In genomic region chr10:124712704-124713407, GRCh38 we compare ENCODE assay signal across 16 cellular contexts. TPM values are rescaled to one million over a fixed set of nuclear protein-coding genes. Genes with fewer than 3 reads are reported as not detected.
DNase-seq lines count a peak whose midpoint lies in the region; ATAC-seq and TF ChIP-seq lines count a peak whose summit lies in the region.
"Had no signal": no experiment of that assay in that cellular context is flagged by ENCODE, and none has a peak within 500 bp of the region (broad histone marks: within the 10 kb centered on the region; RNA-seq: fewer than 3 reads in every experiment).

No MANE protein-coding gene starts in this region.

- H3K9me3 Mint-ChIP-seq in activated CD4-positive, alpha-beta T cell treated with anti-CD3 and anti-CD28 coated beads, Interleukin-2, amount 10 ng/mL, durations not matched to agents 24 days and 14 days, result no peaks in the 10 kb centered on the region
- H3K9me3 Mint-ChIP-seq in activated T-helper 17 cell treated with anti-CD3 and anti-CD28 coated beads, Interleukin-2, amount 50 U/mL, for 72 hours, result no peaks in the 10 kb centered on the region

- H3K4me3 ChIP-seq in lung (no peak overlapping the region), Karpas-422 (ENCODE audit: low read length) (no peak overlapping the region)
- H3K4me3 ChIP-seq: body of pancreas, hepatocyte had no signal

- H3K9me2 ChIP-seq in Karpas-422 (replicated peaks; ENCODE audit: insufficient read depth, low read length), result no peaks in the 10 kb centered on the region

- H3K27me3 ChIP-seq in lung (ENCODE audit: control insufficient read depth, insufficient read depth) (no peaks in the 10 kb centered on the region), Karpas-422 (ENCODE audit: low read length) (no peaks in the 10 kb centered on the region)
- H3K27me3 ChIP-seq: body of pancreas, hepatocyte had no signal

- H3K9me3 ChIP-seq in lung (ENCODE audit: control insufficient read depth in 2 of 2, insufficient read depth in 1 of 2, low read length in 1 of 2) (no peaks in the 10 kb centered on the region), Karpas-422 (ENCODE audit: low read length) (no peaks in the 10 kb centered on the region)
- H3K9me3 ChIP-seq: body of pancreas had no signal

- H3K27ac ChIP-seq in lung (ENCODE audit: low read depth in 1 of 2, low read length in 1 of 2) (peak overlapping the region; percentile 13 to 36), temporal lobe (ENCODE audit: low read depth, low read length) (peak overlapping the region; percentile 72), Karpas-422 (ENCODE audit: low read length) (no peak overlapping the region)
- H3K27ac ChIP-seq: body of pancreas, hepatocyte had no signal

- intact Hi-C loops in activated CD4-positive, alpha-beta T cell treated with anti-CD3 and anti-CD28 coated beads, Interleukin-2, amount 10 ng/mL, durations not matched to agents 24 days and 14 days (cut with micrococcal nuclease), result no loop called here
- intact Hi-C loops in left ventricle myocardium superior (cut with micrococcal nuclease), result no loop called here

- no peak overlapping the region for H3K4me3 Mint-ChIP-seq in activated CD4-positive, alpha-beta T cell treated with anti-CD3 and anti-CD28 coated beads, Interleukin-2, amount 10 ng/mL, durations not matched to agents 24 days and 14 days
- H3K4me3 Mint-ChIP-seq in activated T-helper 17 cell treated with anti-CD3 and anti-CD28 coated beads, Interleukin-2, amount 50 U/mL, for 72 hours, result peak overlapping the region; percentile 31

- H3K4me1 Mint-ChIP-seq in activated CD4-positive, alpha-beta T cell treated with anti-CD3 and anti-CD28 coated beads, Interleukin-2, amount 10 ng/mL, durations not matched to agents 24 days and 14 days, result peaks cover 76% of the 10 kb centered on the region
- H3K4me1 Mint-ChIP-seq in activated T-helper 17 cell treated with anti-CD3 and anti-CD28 coated beads, Interleukin-2, amount 50 U/mL, for 72 hours, result peaks cover 73% of the 10 kb centered on the region

- H3K36me3 Mint-ChIP-seq in activated CD4-positive, alpha-beta T cell treated with anti-CD3 and anti-CD28 coated beads, Interleukin-2, amount 10 ng/mL, durations not matched to agents 24 days and 14 days (ENCODE audit: low read depth), result peaks cover 32% of the 10 kb centered on the region
- peaks cover 42% of the 10 kb centered on the region for H3K36me3 Mint-ChIP-seq in activated T-helper 17 cell treated with anti-CD3 and anti-CD28 coated beads, Interleukin-2, amount 50 U/mL, for 72 hours (ENCODE audit: low read depth)

- no peak for TF ChIP-seq CTCF in lung (IDR thresholded peaks at IDR 0.05; ENCODE audit: control extremely low read depth, extremely low read depth)

- peaks cover 68% of the 10 kb centered on the region for H4K20me1 ChIP-seq in Karpas-422 (ENCODE audit: insufficient read depth, low read depth, low read length)

- H3K9ac ChIP-seq in Karpas-422 (ENCODE audit: low read length), result no peak overlapping the region

- no peaks in the 10 kb centered on the region for H3K27me3 Mint-ChIP-seq in activated CD4-positive, alpha-beta T cell treated with anti-CD3 and anti-CD28 coated beads, Interleukin-2, amount 10 ng/mL, durations not matched to agents 24 days and 14 days
- no peaks in the 10 kb centered on the region for H3K27me3 Mint-ChIP-seq in activated T-helper 17 cell treated with anti-CD3 and anti-CD28 coated beads, Interleukin-2, amount 50 U/mL, for 72 hours

- 88 to 95% methylated on average over 5 of the region's 5 CpGs for WGBS in lung, 2 donors

- no peak overlapping the region for H2AFZ ChIP-seq in Karpas-422 (ENCODE audit: low read length)
- H2AFZ ChIP-seq: hepatocyte had no signal

- no peaks in the 10 kb centered on the region for H3K36me3 ChIP-seq in lung (ENCODE audit: control insufficient read depth in 2 of 2, insufficient read depth in 2 of 2, low read length in 2 of 2)
- H3K36me3 ChIP-seq in Karpas-422 (ENCODE audit: insufficient read depth, low read length), result peaks cover 16% of the 10 kb centered on the region; the same call in 1 of the 2 replicates

- no peak for DNase-seq in activated CD4-positive, alpha-beta T cell treated with anti-CD3 and anti-CD28 coated beads, Interleukin-2, amount 10 ng/mL, durations not matched to agents 24 days and 14 days
- no peak for DNase-seq in activated CD4-positive, alpha-beta T cell treated with anti-CD3 and anti-CD28 coated beads, Interleukin-2, amount 50 U/mL, for 48 hours
- DNase-seq in lung (ENCODE audit: low spot score) (no peak), left ventricle myocardium superior (no peak), Karpas-422 (no peak)
- DNase-seq: 8988T; activated gamma-delta T cell; body of pancreas; effector CD8-positive, alpha-beta T cell; left colon; NCI-H446 treated with DMSO at 0.1 percent for 48 hours had no signal

- H3K4me2 ChIP-seq in Karpas-422 (ENCODE audit: low read depth, low read length, poor library complexity, severe bottlenecking), result no peak overlapping the region
- H3K4me2 ChIP-seq: hepatocyte had no signal

- peak overlapping the region; percentile 34 for H3K27ac Mint-ChIP-seq in activated CD4-positive, alpha-beta T cell treated with anti-CD3 and anti-CD28 coated beads, Interleukin-2, amount 10 ng/mL, durations not matched to agents 24 days and 14 days
- H3K27ac Mint-ChIP-seq in activated T-helper 17 cell treated with anti-CD3 and anti-CD28 coated beads, Interleukin-2, amount 50 U/mL, for 72 hours, result peak overlapping the region; percentile 78

- H3K79me2 ChIP-seq in Karpas-422 (ENCODE audit: low read length), result peaks cover 100% of the 10 kb centered on the region

- no peak for ATAC-seq in activated T-helper 17 cell treated with anti-CD3 and anti-CD28 coated beads, Interleukin-2, amount 50 U/mL, for 72 hours (replicated peaks)
- ATAC-seq in lung (ENCODE audit: insufficient read depth, low FRiP score), result no peak
- ATAC-seq in left ventricle myocardium superior, result no peak
- no peak for ATAC-seq in HG03108 (IDR thresholded peaks at IDR 0.05; ENCODE audit: unreplicated experiment)
- ATAC-seq: body of pancreas, left colon, SK-N-SH treated with all-trans-retinoic acid at 6 μM for 48 hours had no signal

- H3K4me1 ChIP-seq in lung (ENCODE audit: control insufficient read depth in 2 of 2, insufficient read depth in 2 of 2, low read length in 2 of 2) (peaks cover 15 to 43% of the 10 kb centered on the region in 2 donors), Karpas-422 (ENCODE audit: low read length) (peaks cover 33% of the 10 kb centered on the region)

RNA-seq across cellular contexts. Expression of gene FAM53B, which starts 31.3 kb away (rescaled TPM):
- total RNA-seq in activated CD4-positive, alpha-beta T cell treated with anti-CD3 and anti-CD28 coated beads, Interleukin-2, amount 10 ng/mL, durations not matched to agents 24 days and 14 days, result 20.9 and 21.8 TPM in 2 replicates
- total RNA-seq in activated T-helper 17 cell treated with anti-CD3 and anti-CD28 coated beads, Interleukin-2, amount 50 U/mL, for 72 hours, result 10 to 100 TPM; 21.7 to 36.8 TPM
- total RNA-seq in lung, result 10 to 100 TPM; 21.0 to 45.4 TPM
- 10 to 100 TPM; 14.6 to 15.3 TPM for polyA plus RNA-seq in lung
- total RNA-seq in temporal lobe, result 17.0 TPM
- total RNA-seq in left ventricle myocardium superior, result 45.3 TPM
- total RNA-seq in Karpas-422 (2014; rRNA removed; shearing (Covaris generic); ENCODE audit: low replicate concordance), result 72.5 and 148 TPM in 2 replicates
